In the genomic region with DNA sequence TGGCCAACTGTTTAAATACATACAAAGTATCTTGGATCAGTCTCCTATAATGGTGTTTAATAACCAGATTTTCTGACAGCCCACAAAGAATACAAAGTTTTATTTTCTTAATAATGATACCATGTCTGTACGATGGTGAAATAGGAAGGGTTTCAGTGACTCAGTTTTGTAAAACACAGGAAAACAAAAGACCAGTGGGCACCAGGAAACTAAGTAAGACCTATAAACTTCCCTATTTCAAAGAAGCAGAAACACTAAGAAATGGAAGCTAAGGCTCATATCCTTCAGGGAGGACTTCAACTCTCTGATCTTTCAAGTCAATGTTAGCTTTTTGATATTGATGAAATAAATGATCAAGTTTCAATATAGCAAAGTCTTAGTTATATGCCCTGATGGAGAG, we compare ENCODE assay signal across 12 cellular contexts.
A peak's percentile ranks its signal among the peaks of the same experiment; 100 is the strongest.
DNase-seq lines count a peak whose midpoint lies in the region; ATAC-seq and TF ChIP-seq lines count a peak whose summit lies in the region.
"Had no signal": no experiment of that assay in that cellular context is flagged by ENCODE, and none has a peak within 500 bp of the region (broad histone marks: within the 10 kb centered on the region; RNA-seq: fewer than 3 reads in every experiment).

No MANE protein-coding gene starts in this region.

- no peak for ATAC-seq in memory B cell (ENCODE audit: low read depth)
- no peak for ATAC-seq in GM18907 (IDR thresholded peaks at IDR 0.05; ENCODE audit: unreplicated experiment)
- no peak for ATAC-seq in GM18505 (IDR thresholded peaks at IDR 0.05; ENCODE audit: unreplicated experiment)
- ATAC-seq: psoas muscle had no signal

- peaks cover 14% of the 10 kb centered on the region for H3K9me3 Mint-ChIP-seq in activated CD4-positive, alpha-beta memory T cell treated with anti-CD3 and anti-CD28 coated beads, Interleukin-2, amount 10 ng/mL, durations not matched to agents 7 days and 5 days
- H3K9me3 Mint-ChIP-seq in memory B cell, result no peaks in the 10 kb centered on the region

- CTCF ChIA-PET in activated CD4-positive, alpha-beta memory T cell treated with anti-CD3 and anti-CD28 coated beads, Interleukin-2, amount 10 ng/mL, durations not matched to agents 7 days and 5 days (lab: Charles Lee), result interaction anchor here (0.9 to 2.0 kb wide), 7 partner anchors 19 to 193 kb away, joined by 3 to 9 read pairs (median 3); no protein-coding TSS in a partner anchor

- DNase-seq in Kasumi-1 (lab: John Stamatoyannopoulos, UW) (peak; percentile 71 to 81), memory B cell (ENCODE audit: low spot score in 2 of 2) (no peak), vagina (ENCODE audit: extremely low spot score in 2 of 2) (no peak), HPDE6-E6E7 (ENCODE audit: extremely low spot score) (no peak)
- no peak for DNase-seq in activated CD4-positive, alpha-beta memory T cell treated with anti-CD3 and anti-CD28 coated beads, Interleukin-2, amount 10 ng/mL, durations not matched to agents 7 days and 5 days
- DNase-seq: activated gamma-delta T cell; CD4-positive, CD25-positive, alpha-beta regulatory T cell; psoas muscle; RPMI8226 had no signal

- POLR2A ChIA-PET in activated CD4-positive, alpha-beta memory T cell treated with anti-CD3 and anti-CD28 coated beads, Interleukin-2, amount 10 ng/mL, durations not matched to agents 7 days and 5 days (lab: Charles Lee), result interaction anchor here (0.7 to 2.6 kb wide), 10 partner anchors 19 to 196 kb away, joined by 3 to 22 read pairs (median 5); a partner anchor contains a TSS

- H3K27ac ChIP-seq in BLaER1 treated with 17β-estradiol and CSF1 and Interleukin-3, amounts not matched to agents 10 nM and 100 nM, result peak overlapping the region; percentile 22 to 100 (median 98); a peak in 20 of 22 replicates
- no peak overlapping the region for H3K27ac ChIP-seq in vagina
- H3K27ac ChIP-seq: psoas muscle had no signal

- no peaks in the 10 kb centered on the region for H3K27me3 Mint-ChIP-seq in activated CD4-positive, alpha-beta memory T cell treated with anti-CD3 and anti-CD28 coated beads, Interleukin-2, amount 10 ng/mL, durations not matched to agents 7 days and 5 days
- H3K27me3 Mint-ChIP-seq in memory B cell, result peaks cover 2% of the 10 kb centered on the region
- H3K27me3 Mint-ChIP-seq: CD4-positive, CD25-positive, alpha-beta regulatory T cell had no signal

- H3K9ac ChIP-seq in BLaER1 treated with 17β-estradiol and CSF1 and Interleukin-3, amounts not matched to agents 10 nM and 100 nM, result peak overlapping the region in 10 of 11 experiments; percentile 19 to 90 (median 78); a peak in 17 of 22 replicates

- peak overlapping the region in 9 of 11 experiments; percentile 29 to 88 (median 76); a peak in 17 of 22 replicates for H3K4me2 ChIP-seq in BLaER1 treated with 17β-estradiol and CSF1 and Interleukin-3, amounts not matched to agents 10 nM and 100 nM

- H3K27ac Mint-ChIP-seq in activated CD4-positive, alpha-beta memory T cell treated with anti-CD3 and anti-CD28 coated beads, Interleukin-2, amount 10 ng/mL, durations not matched to agents 7 days and 5 days, result peak overlapping the region; percentile 77
- H3K27ac Mint-ChIP-seq in memory B cell, result peak overlapping the region; percentile 11
- H3K27ac Mint-ChIP-seq: CD4-positive, CD25-positive, alpha-beta regulatory T cell had no signal

- H3K4me1 Mint-ChIP-seq in activated CD4-positive, alpha-beta memory T cell treated with anti-CD3 and anti-CD28 coated beads, Interleukin-2, amount 10 ng/mL, durations not matched to agents 7 days and 5 days, result peaks cover 28% of the 10 kb centered on the region
- peaks cover 10% of the 10 kb centered on the region for H3K4me1 Mint-ChIP-seq in memory B cell

- no peaks in the 10 kb centered on the region for H3K36me3 ChIP-seq in BLaER1 treated with 17β-estradiol and CSF1 and Interleukin-3, amounts not matched to agents 10 nM and 100 nM
- no peaks in the 10 kb centered on the region for H3K36me3 ChIP-seq in vagina

- H3K4me3 Mint-ChIP-seq in activated CD4-positive, alpha-beta memory T cell treated with anti-CD3 and anti-CD28 coated beads, Interleukin-2, amount 10 ng/mL, durations not matched to agents 7 days and 5 days, result no peak overlapping the region
- H3K4me3 Mint-ChIP-seq in memory B cell, result no peak overlapping the region
- H3K4me3 Mint-ChIP-seq: CD4-positive, CD25-positive, alpha-beta regulatory T cell had no signal

- peak overlapping the region in 1 of 10 experiments; percentile 15; a peak in 2 of 20 replicates for H3K4me3 ChIP-seq in BLaER1 treated with 17β-estradiol and CSF1 and Interleukin-3, amounts not matched to agents 10 nM and 100 nM
- H3K4me3 ChIP-seq in vagina, result no peak overlapping the region
- H3K4me3 ChIP-seq: psoas muscle had no signal

- H3K36me3 Mint-ChIP-seq in activated CD4-positive, alpha-beta memory T cell treated with anti-CD3 and anti-CD28 coated beads, Interleukin-2, amount 10 ng/mL, durations not matched to agents 7 days and 5 days (ENCODE audit: low read depth), result peaks cover 30% of the 10 kb centered on the region
- H3K36me3 Mint-ChIP-seq in memory B cell, result no peaks in the 10 kb centered on the region
- H3K36me3 Mint-ChIP-seq: CD4-positive, CD25-positive, alpha-beta regulatory T cell had no signal

- H4K20me1 ChIP-seq in BLaER1 treated with 17β-estradiol and CSF1 and Interleukin-3, amounts not matched to agents 10 nM and 100 nM, result no peaks in the 10 kb centered on the region

- TF ChIP-seq CTCF in vagina (IDR thresholded peaks at IDR 0.05), result no peak

- intact Hi-C loops in vagina (cut with DNase I), result no loop called here

- no peaks in the 10 kb centered on the region for H3K27me3 ChIP-seq in BLaER1 treated with 17β-estradiol and CSF1 and Interleukin-3, amounts not matched to agents 10 nM and 100 nM
- no peaks in the 10 kb centered on the region for H3K27me3 ChIP-seq in vagina

- peaks cover 6 to 82% (median 70%) of the 10 kb centered on the region in 10 experiments; a peak in 18 of 20 replicates for H3K4me1 ChIP-seq in BLaER1 treated with 17β-estradiol and CSF1 and Interleukin-3, amounts not matched to agents 10 nM and 100 nM
- H3K4me1 ChIP-seq in vagina, result peaks cover 22% of the 10 kb centered on the region
- H3K4me1 ChIP-seq: psoas muscle had no signal

- no peak for TF ChIP-seq POLR2A in vagina (IDR thresholded peaks at IDR 0.05)
- TF ChIP-seq POLR2A in GM18505 (IDR thresholded peaks at IDR 0.05; ENCODE audit: borderline replicate concordance, extremely low read depth, insufficient read depth, insufficient read length), result no peak

- peaks cover 0 to 16% (median 0%) of the 10 kb centered on the region in 11 experiments; a peak in 7 of 22 replicates for H3K9me3 ChIP-seq in BLaER1 treated with 17β-estradiol and CSF1 and Interleukin-3, amounts not matched to agents 10 nM and 100 nM (replicated peaks in 1 of 11)
- H3K9me3 ChIP-seq in vagina, result no peaks in the 10 kb centered on the region
- H3K9me3 ChIP-seq: psoas muscle had no signal

Comparison
In these comparisons a context has a peak if more than half of its experiments do, and no peak if none do; other contexts are left out.
1. DNase-seq: peak in Kasumi-1 (2 of 2); none in activated CD4-positive, alpha-beta memory T cell treated with anti-CD3 and anti-CD28 coated beads, Interleukin-2, amount 10 ng/mL, durations not matched to agents 7 days and 5 days (single experiment), memory B cell (0 of 2), vagina (0 of 2) and HPDE6-E6E7 (single experiment).